ENCODE assay signal across 2 cellular contexts in genomic region chr15:64843996-64844395, GRCh38.
TF ChIP-seq lines count a peak whose summit lies in the region.

No MANE protein-coding gene starts in this region.

TF ChIP-seq in SK-N-SH, 30 proteins besides CTCF, POLR2A, EP300 and RAD21 (continued from another document):
- no peak for TF ChIP-seq IRF3 (IDR thresholded peaks at IDR 0.05; ENCODE audit: low read depth, low read length)
- TF ChIP-seq RXRA (IDR thresholded peaks at IDR 0.05; ENCODE audit: borderline replicate concordance, low read depth): no peak
- no peak for TF ChIP-seq NFIC (IDR thresholded peaks at IDR 0.05; ENCODE audit: borderline replicate concordance)
- TF ChIP-seq ELF1 (IDR thresholded peaks at IDR 0.05): no peak
- no peak for TF ChIP-seq MAX (IDR thresholded peaks at IDR 0.05; ENCODE audit: low read depth)
- TF ChIP-seq FOXJ3 (CRISPR knock-in tag; IDR thresholded peaks at IDR 0.05): no peak
- TF ChIP-seq MXI1 (IDR thresholded peaks at IDR 0.05; ENCODE audit: low read depth, low read length): no peak
- TF ChIP-seq GATA2 (CRISPR knock-in tag; IDR thresholded peaks at IDR 0.05): no peak

TF ChIP-seq in SK-N-SH treated with all-trans-retinoic acid at 6 μM for 48 hours, 23 proteins besides CTCF, POLR2A, EP300 and RAD21 (continued from another document):
- no peak for TF ChIP-seq POU6F1 (CRISPR knock-in tag; IDR thresholded peaks at IDR 0.05; ENCODE audit: borderline replicate concordance, low read depth)
- TF ChIP-seq RARB (CRISPR knock-in tag; IDR thresholded peaks at IDR 0.05): no peak
- TF ChIP-seq PPARA (CRISPR knock-in tag; IDR thresholded peaks at IDR 0.05; ENCODE audit: borderline replicate concordance): no peak
- no peak for TF ChIP-seq ZFP30 (CRISPR knock-in tag; IDR thresholded peaks at IDR 0.05)
- no peak for TF ChIP-seq ZC3H10 (CRISPR knock-in tag; IDR thresholded peaks at IDR 0.05)
- no peak for TF ChIP-seq BACH2 (CRISPR knock-in tag; IDR thresholded peaks at IDR 0.05; ENCODE audit: borderline replicate concordance)
- no peak for TF ChIP-seq CSDC2 (CRISPR knock-in tag; IDR thresholded peaks at IDR 0.05)
- TF ChIP-seq PATZ1 (CRISPR knock-in tag; IDR thresholded peaks at IDR 0.05; ENCODE audit: borderline replicate concordance): no peak
- no peak for TF ChIP-seq OSR1 (CRISPR knock-in tag; IDR thresholded peaks at IDR 0.05)
- no peak for TF ChIP-seq ARNTL (CRISPR knock-in tag; IDR thresholded peaks at IDR 0.05; ENCODE audit: borderline replicate concordance, low read depth)
- no peak for TF ChIP-seq GLIS3 (CRISPR knock-in tag; IDR thresholded peaks at IDR 0.05)
